In the genomic region with DNA sequence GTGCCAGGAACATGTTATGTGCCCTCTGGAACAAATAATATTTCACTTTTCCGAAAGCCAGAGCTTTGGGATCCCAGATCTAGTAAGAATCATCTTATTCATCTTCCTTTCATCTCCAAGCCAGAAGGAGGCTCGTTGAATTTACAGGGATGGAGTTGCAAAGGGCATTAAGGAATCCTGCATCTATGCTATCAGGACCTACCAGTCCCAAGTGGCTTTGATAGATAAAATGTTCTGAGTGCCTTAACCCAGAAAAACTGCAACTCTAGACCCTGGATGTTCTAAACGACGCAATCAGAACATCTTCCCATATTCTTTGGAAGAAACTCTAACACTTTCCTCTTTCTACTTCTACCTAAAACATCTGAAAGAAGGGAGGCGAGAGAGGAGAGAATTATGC, we compare ENCODE assay signal across 32 cellular contexts. TPM values are rescaled to one million over a fixed set of nuclear protein-coding genes. Genes with fewer than 3 reads are reported as not detected.
"Had no signal": no experiment of that assay in that cellular context is flagged by ENCODE, and none has a peak within 500 bp of the region (broad histone marks: within the 10 kb centered on the region; RNA-seq: fewer than 3 reads in every experiment).

No MANE protein-coding gene starts in this region.

- H3K4me1 Mint-ChIP-seq: stimulated activated effector memory CD8-positive, alpha-beta T cell treated with anti-CD3 and anti-CD28 coated beads, Interleukin-12 subunit alpha, Interleukin-12 subunit beta, amount 100 ng/mL, for 72 hours; stimulated activated memory B cell treated with anti-CD40 and anti-IgM and Interleukin-4, amounts not matched to agents 10 μg/mL and 1 μg/mL and 100 μg/mL, for 72 hours; stimulated activated naive B cell treated with anti-CD40 and anti-IgM and Interleukin-4, amounts not matched to agents 10 μg/mL and 1 μg/mL and 100 μg/mL, for 72 hours; stimulated activated naive CD8-positive, alpha-beta T cell treated with anti-CD3 and anti-CD28 coated beads, Interleukin-15, amount 100 ng/mL, for 72 hours had no signal

- H3K4me3 ChIP-seq: stomach, suprapubic skin, testis, thoracic aorta, thyroid gland, tibial artery, tibial nerve, transverse colon, upper lobe of left lung, upper lobe of right lung, uterus, vagina had no signal

- H3K4me1 ChIP-seq: stomach, suprapubic skin, testis, thyroid gland, tibial artery, tibial nerve, transverse colon, upper lobe of left lung, upper lobe of right lung, uterus, vagina had no signal

- H3K27me3 ChIP-seq: suprapubic skin, testis, thyroid gland, tibial artery, tibial nerve, transverse colon, upper lobe of left lung, upper lobe of right lung, uterus, vagina had no signal

- ATAC-seq: stimulated activated effector memory CD8-positive, alpha-beta T cell treated with anti-CD3 and anti-CD28 coated beads, Interleukin-12 subunit alpha, Interleukin-12 subunit beta, amount 100 ng/mL, for 72 hours; stimulated activated memory B cell treated with anti-CD40 and anti-IgM and Interleukin-4, amounts not matched to agents 10 μg/mL and 1 μg/mL and 100 μg/mL, for 72 hours; stimulated activated naive B cell treated with anti-CD40 and anti-IgM and Interleukin-4, amounts not matched to agents 10 μg/mL and 1 μg/mL and 100 μg/mL, for 72 hours; stimulated activated naive CD8-positive, alpha-beta T cell treated with anti-CD3 and anti-CD28 coated beads, Interleukin-15, amount 100 ng/mL, for 72 hours; stimulated activated naive CD8-positive, alpha-beta T cell treated with anti-CD3 and anti-CD28 coated beads, Interleukin-15, Interleukin-2, amounts not matched to agents 100 U/mL and 50 U/mL, for 24 hours; upper lobe of right lung had no signal

- H3K9me3 Mint-ChIP-seq: stimulated activated effector memory CD8-positive, alpha-beta T cell treated with anti-CD3 and anti-CD28 coated beads, Interleukin-12 subunit alpha, Interleukin-12 subunit beta, amount 100 ng/mL, for 72 hours; stimulated activated memory B cell treated with anti-CD40 and anti-IgM and Interleukin-4, amounts not matched to agents 10 μg/mL and 1 μg/mL and 100 μg/mL, for 72 hours; stimulated activated naive B cell treated with anti-CD40 and anti-IgM and Interleukin-4, amounts not matched to agents 10 μg/mL and 1 μg/mL and 100 μg/mL, for 72 hours; stimulated activated naive CD8-positive, alpha-beta T cell treated with anti-CD3 and anti-CD28 coated beads, Interleukin-15, amount 100 ng/mL, for 72 hours; stimulated activated naive CD8-positive, alpha-beta T cell treated with anti-CD3 and anti-CD28 coated beads, Interleukin-15, Interleukin-2, amounts not matched to agents 100 ng/mL and 50 ng/mL, for 24 hours; type B pancreatic cell had no signal

- H3K9me3 ChIP-seq: stomach, suprapubic skin, testis, thoracic aorta, thyroid gland, tibial artery, tibial nerve, transverse colon, upper lobe of left lung, upper lobe of right lung, uterus, vagina had no signal

- H3K27ac ChIP-seq: stomach, suprapubic skin, testis, thoracic aorta, thyroid gland, tibial artery, tibial nerve, transverse colon, upper lobe of left lung, upper lobe of right lung, uterus, vagina had no signal

- FAIRE-seq: urothelium cell line had no signal

- H3K36me3 Mint-ChIP-seq: stimulated activated effector memory CD8-positive, alpha-beta T cell treated with anti-CD3 and anti-CD28 coated beads, Interleukin-12 subunit alpha, Interleukin-12 subunit beta, amount 100 ng/mL, for 72 hours; stimulated activated naive B cell treated with anti-CD40 and anti-IgM and Interleukin-4, amounts not matched to agents 10 μg/mL and 1 μg/mL and 100 μg/mL, for 72 hours had no signal

- H3K4me3 Mint-ChIP-seq: stimulated activated effector memory CD8-positive, alpha-beta T cell treated with anti-CD3 and anti-CD28 coated beads, Interleukin-12 subunit alpha, Interleukin-12 subunit beta, amount 100 ng/mL, for 72 hours; stimulated activated memory B cell treated with anti-CD40 and anti-IgM and Interleukin-4, amounts not matched to agents 10 μg/mL and 1 μg/mL and 100 μg/mL, for 72 hours; stimulated activated naive B cell treated with anti-CD40 and anti-IgM and Interleukin-4, amounts not matched to agents 10 μg/mL and 1 μg/mL and 100 μg/mL, for 72 hours; stimulated activated naive CD8-positive, alpha-beta T cell treated with anti-CD3 and anti-CD28 coated beads, Interleukin-15, amount 100 ng/mL, for 72 hours; stimulated activated naive CD8-positive, alpha-beta T cell treated with anti-CD3 and anti-CD28 coated beads, Interleukin-15, Interleukin-2, amounts not matched to agents 100 ng/mL and 50 ng/mL, for 24 hours; type B pancreatic cell had no signal

- H3K36me3 ChIP-seq: suprapubic skin, thoracic aorta, thyroid gland, tibial artery, transverse colon, upper lobe of left lung, upper lobe of right lung, uterus, vagina had no signal

- H3K27me3 Mint-ChIP-seq: stimulated activated memory B cell treated with anti-CD40 and anti-IgM and Interleukin-4, amounts not matched to agents 10 μg/mL and 1 μg/mL and 100 μg/mL, for 72 hours; stimulated activated naive B cell treated with anti-CD40 and anti-IgM and Interleukin-4, amounts not matched to agents 10 μg/mL and 1 μg/mL and 100 μg/mL, for 72 hours; stimulated activated naive CD8-positive, alpha-beta T cell treated with anti-CD3 and anti-CD28 coated beads, Interleukin-15, amount 100 ng/mL, for 72 hours; stimulated activated naive CD8-positive, alpha-beta T cell treated with anti-CD3 and anti-CD28 coated beads, Interleukin-15, Interleukin-2, amounts not matched to agents 100 ng/mL and 50 ng/mL, for 24 hours; type B pancreatic cell had no signal

- H3K27ac Mint-ChIP-seq: stimulated activated effector memory CD8-positive, alpha-beta T cell treated with anti-CD3 and anti-CD28 coated beads, Interleukin-12 subunit alpha, Interleukin-12 subunit beta, amount 100 ng/mL, for 72 hours; stimulated activated memory B cell treated with anti-CD40 and anti-IgM and Interleukin-4, amounts not matched to agents 10 μg/mL and 1 μg/mL and 100 μg/mL, for 72 hours; stimulated activated naive B cell treated with anti-CD40 and anti-IgM and Interleukin-4, amounts not matched to agents 10 μg/mL and 1 μg/mL and 100 μg/mL, for 72 hours; stimulated activated naive CD8-positive, alpha-beta T cell treated with anti-CD3 and anti-CD28 coated beads, Interleukin-15, amount 100 ng/mL, for 72 hours; stimulated activated naive CD8-positive, alpha-beta T cell treated with anti-CD3 and anti-CD28 coated beads, Interleukin-15, Interleukin-2, amounts not matched to agents 100 ng/mL and 50 ng/mL, for 24 hours; type B pancreatic cell had no signal

- DNase-seq: stimulated activated CD4-positive, alpha-beta T cell treated with anti-CD3 and anti-CD28 coated beads, Interleukin-2, amount 100 ng/mL, for 48 hours; stimulated activated CD4-positive, alpha-beta T cell treated with anti-CD3 and anti-CD28 coated beads, Interleukin-4, amount 100 ng/mL, for 1 hour; stimulated activated CD4-positive, alpha-beta T cell treated with anti-CD3 and anti-CD28 coated beads, Interleukin-4, amount 100 ng/mL, for 24 hours; stimulated activated CD4-positive, alpha-beta T cell treated with anti-CD3 and anti-CD28 coated beads, Interleukin-4, amount 100 ng/mL, for 4 hours; stimulated activated CD8-positive, alpha-beta memory T cell treated with anti-CD3 and anti-CD28 coated beads, Interleukin-4, amount 100 ng/mL, for 48 hours; stimulated activated naive B cell treated with anti-CD40 and anti-IgM and Interleukin-4, amounts not matched to agents 10 μg/mL and 1 μg/mL and 100 μg/mL, for 72 hours; stimulated activated naive CD4-positive, alpha-beta T cell; stimulated activated naive CD4-positive, alpha-beta T cell treated with Interleukin-2 at 50 U/mL for 16 hours; stimulated activated naive CD8-positive, alpha-beta T cell treated with anti-CD3 and anti-CD28 coated beads, Interleukin-15, amount 100 ng/mL, for 72 hours; stimulated activated naive CD8-positive, alpha-beta T cell treated with anti-CD3 and anti-CD28 coated beads, Interleukin-15, Interleukin-2, amounts not matched to agents 100 U/mL and 50 U/mL, for 24 hours; stomach; substantia nigra; testis; thyroid gland; tibial artery; transverse colon; trophoblast cell; upper lobe of left lung; upper lobe of right lung; uterus had no signal

RNA-seq across cellular contexts. Expression of gene EDDM13, which starts 9.2 kb away (rescaled TPM):
- total RNA-seq: stomach, temporal lobe, thoracic aorta, tibial nerve, transverse colon, ureter, urinary bladder, uterus had no signal
